In the genomic region with DNA sequence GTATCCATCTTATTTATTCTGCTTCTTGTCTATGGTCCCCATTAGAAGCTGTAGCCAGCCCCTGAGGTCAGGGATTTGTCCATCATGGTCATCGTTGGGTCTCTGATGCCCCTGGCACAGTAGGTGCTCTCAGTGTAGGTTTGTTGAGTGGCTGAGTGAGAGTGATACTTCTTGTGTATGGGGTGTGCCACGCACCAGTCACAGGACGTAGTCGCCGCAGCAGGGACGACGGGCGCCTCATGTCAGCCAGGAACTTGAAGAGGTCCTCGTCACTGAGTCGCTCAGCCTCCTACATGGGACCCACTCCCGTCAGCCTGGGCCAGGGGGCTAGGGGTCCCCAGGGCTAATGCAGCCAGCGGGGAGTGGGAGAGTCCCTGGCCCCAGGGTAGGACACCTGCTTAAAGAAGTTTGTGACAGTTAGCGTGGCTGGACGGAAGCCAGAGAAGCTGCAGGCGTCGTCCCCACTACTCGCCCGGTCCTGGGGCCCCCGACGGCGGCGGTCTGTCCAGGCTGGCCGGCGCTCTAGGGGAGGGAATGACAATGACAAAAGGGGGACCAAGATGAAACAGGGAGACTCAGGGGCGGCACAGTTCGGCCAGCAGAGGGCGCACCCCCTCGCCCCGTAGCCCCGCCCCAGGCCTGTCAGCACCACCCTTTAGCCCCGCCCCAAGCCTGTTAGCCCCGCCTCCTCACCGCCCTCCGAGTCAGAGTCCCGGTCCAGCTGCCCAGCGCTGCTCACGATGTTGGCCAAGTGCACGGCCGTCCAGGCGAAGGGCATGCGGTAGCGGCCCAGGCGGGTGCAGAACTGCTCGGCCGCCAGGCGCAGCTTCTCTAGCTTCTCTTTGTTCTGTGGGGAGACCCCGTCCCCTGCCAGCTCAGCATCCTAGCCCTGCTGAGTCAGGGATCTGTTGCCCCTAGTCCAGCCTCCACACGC, we compare ENCODE assay signal across 9 cellular contexts. TPM values are rescaled to one million over a fixed set of nuclear protein-coding genes. Genes with fewer than 3 reads are reported as not detected.
DNase-seq lines count a peak whose midpoint lies in the region.
"Had no signal": no experiment of that assay in that cellular context is flagged by ENCODE, and none has a peak within 500 bp of the region (broad histone marks: within the 10 kb centered on the region; RNA-seq: fewer than 3 reads in every experiment).

No MANE protein-coding gene starts in this region.

- no peaks in the 10 kb centered on the region for H3K4me1 ChIP-seq in BLaER1
- H3K4me1 ChIP-seq in GM23248 (ENCODE audit: insufficient read depth), result no peaks in the 10 kb centered on the region

- no peak overlapping the region for H3K4me3 ChIP-seq in BLaER1
- no peak overlapping the region for H3K4me3 ChIP-seq in GM23248

- 44 to 57% methylated on average over 32 to 47 of the region's 48 CpGs for WGBS in GM23248 (ENCODE audit: low coverage in 1 of 2, low lambda C conversion rate in 2 of 2, missing lambda C conversion rate in 2 of 2), 2 experiments

- H3K4me2 ChIP-seq in BLaER1 (peak overlapping the region; percentile 19), GM23248 (ENCODE audit: unreplicated experiment) (no peak overlapping the region)

- no peak overlapping the region for H2AFZ ChIP-seq in GM23248

- H3K79me2 ChIP-seq in GM23248 (ENCODE audit: insufficient read depth), result no peaks in the 10 kb centered on the region

- H3K36me3 ChIP-seq in BLaER1 (no peaks in the 10 kb centered on the region), GM23248 (ENCODE audit: low read depth) (no peaks in the 10 kb centered on the region)

- H3K9me2 ChIP-seq in GM23248 (ENCODE audit: insufficient read depth), result no peaks in the 10 kb centered on the region

- H3K27ac ChIP-seq in BLaER1 (no peak overlapping the region), GM23248 (no peak overlapping the region)

- H3K27me3 ChIP-seq in BLaER1 (0 out of 2 replicates have a peak, but pooled peaks cover 3% of the 10 kb centered on the region), GM23248 (replicated peaks; ENCODE audit: insufficient read depth) (no peaks in the 10 kb centered on the region)

- in situ Hi-C loops in GM23248 (cut with MboI), result no loop called here

- no peaks in the 10 kb centered on the region for H3F3A ChIP-seq in GM23248 (ENCODE audit: insufficient read depth)

- H3K9ac ChIP-seq in BLaER1 (no peak overlapping the region), GM23248 (no peak overlapping the region)

- peak; percentile 85 for DNase-seq in GM23248
- peak; percentile 64 for DNase-seq in NCI-H2196 treated with DMSO at 0.1 percent for 48 hours (lab: John Stamatoyannopoulos, UW; ENCODE audit: unreplicated experiment)
- peak; percentile 95 to 96 for DNase-seq in activated CD4-positive, alpha-beta T cell treated with anti-CD3 and anti-CD28 coated beads, Interleukin-2, amount 50 U/mL, for 48 hours
- DNase-seq in dermis microvascular lymphatic vessel endothelial cell (ENCODE audit: low read depth in 2 of 2), result peak; percentile 79 to 92
- DNase-seq in lung microvascular endothelial cell (ENCODE audit: low read depth in 2 of 2), result peak; percentile 95
- DNase-seq in stimulated activated CD8-positive, alpha-beta memory T cell treated with anti-CD3 and anti-CD28 coated beads, Interleukin-12 subunit alpha, Interleukin-12 subunit beta, amount 100 ng/mL, for 1 hour (ENCODE audit: low read depth), result peak; percentile 72
- DNase-seq in NCI-H510A (lab: John Stamatoyannopoulos, UW), result no peak

- H3K9me3 ChIP-seq in BLaER1 (peaks cover 13% of the 10 kb centered on the region), GM23248 (ENCODE audit: low read depth) (no peaks in the 10 kb centered on the region)

- H4K20me1 ChIP-seq in BLaER1 (no peaks in the 10 kb centered on the region; the same call in 1 of the 2 replicates), GM23248 (ENCODE audit: insufficient read depth) (no peaks in the 10 kb centered on the region)

RNA-seq across cellular contexts. Expression of gene ANGPTL8, which starts 3.7 kb away (rescaled TPM):
- 1.7 TPM in 1 of 2 replicates, not detected in the other for total RNA-seq in GM23248 (2014; rRNA removed; shearing (Covaris generic))
- polyA plus RNA-seq in GM23248 (2016; fragmentation: Nextera tagmentation; extraction: Ambion mirVana), result not detected in 2 replicates
- total RNA-seq in dermis microvascular lymphatic vessel endothelial cell, result not detected in 2 replicates
- total RNA-seq in lung microvascular endothelial cell, result not detected in 2 replicates
- polyA plus RNA-seq: IgD-negative memory B cell had no signal

RNA-seq across cellular contexts. Expression of gene DOCK6, which starts 19.2 kb away (rescaled TPM):
- 10.7 and 13.9 TPM in 2 replicates for total RNA-seq in GM23248 (2014; rRNA removed; shearing (Covaris generic))
- 11.8 and 17.7 TPM in 2 replicates for polyA plus RNA-seq in GM23248 (2016; fragmentation: Nextera tagmentation; extraction: Ambion mirVana)
- total RNA-seq in dermis microvascular lymphatic vessel endothelial cell, result 56.1 and 92.4 TPM in 2 replicates
- 46.0 and 46.4 TPM in 2 replicates for total RNA-seq in lung microvascular endothelial cell

RNA-seq across cellular contexts. Expression of gene KANK2, which starts 45.8 kb away (rescaled TPM):
- 215 and 278 TPM in 2 replicates for total RNA-seq in GM23248 (2014; rRNA removed; shearing (Covaris generic))
- 76.3 and 77.1 TPM in 2 replicates for polyA plus RNA-seq in GM23248 (2016; fragmentation: Nextera tagmentation; extraction: Ambion mirVana)
- total RNA-seq in dermis microvascular lymphatic vessel endothelial cell (45.6 and 127 TPM in 2 replicates), lung microvascular endothelial cell (39.0 and 110 TPM in 2 replicates)
- polyA plus RNA-seq: IgD-negative memory B cell had no signal

RNA-seq across cellular contexts. Expression of gene TSPAN16, which starts 52.8 kb away (rescaled TPM):
- total RNA-seq in GM23248 (2014; rRNA removed; shearing (Covaris generic)), result not detected in 2 replicates
- not detected in 2 replicates for polyA plus RNA-seq in GM23248 (2016; fragmentation: Nextera tagmentation; extraction: Ambion mirVana)
- not detected in 2 replicates for total RNA-seq in dermis microvascular lymphatic vessel endothelial cell
- total RNA-seq in lung microvascular endothelial cell, result not detected in 2 replicates
- polyA plus RNA-seq: IgD-negative memory B cell had no signal
